24 cellular contexts compared by ENCODE assay signal in the genomic region with DNA sequence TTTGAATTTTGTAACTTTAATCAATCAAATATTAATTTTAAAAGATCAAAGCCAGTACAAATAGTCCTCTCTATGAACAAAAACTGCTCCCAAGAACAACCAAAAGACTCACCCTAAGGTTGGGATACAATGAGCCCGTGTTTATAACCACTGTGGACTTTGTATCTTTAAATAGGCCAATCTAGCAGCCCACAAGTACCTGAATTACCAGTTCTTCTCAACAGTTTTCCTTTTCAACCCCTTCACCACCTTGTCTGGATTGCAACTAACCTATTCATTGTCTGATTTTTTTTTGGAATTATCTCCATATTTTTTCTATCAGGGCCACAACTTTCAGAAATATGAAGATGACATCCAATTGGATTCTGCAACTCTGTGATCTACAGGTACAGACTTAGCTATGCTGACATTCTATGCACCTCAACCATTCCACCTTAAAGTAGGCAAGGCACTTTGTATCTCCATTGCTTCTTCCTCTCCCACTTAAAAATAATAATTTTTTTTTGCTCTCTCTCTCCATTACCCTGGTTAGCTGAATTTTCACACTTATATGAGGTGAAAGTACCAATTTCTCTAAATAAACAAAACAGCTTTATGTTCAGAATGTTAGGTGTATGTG.
"Had no signal": no experiment of that assay in that cellular context is flagged by ENCODE, and none has a peak within 500 bp of the region (broad histone marks: within the 10 kb centered on the region; RNA-seq: fewer than 3 reads in every experiment).

No MANE protein-coding gene starts in this region.

- H3K4me3 Mint-ChIP-seq: dendritic cell treated with granulocyte-macrophage colony-stimulating factor and Interleukin-4, amounts not matched to agents 40 ng/mL and 50 ng/mL, for 4 days; stimulated activated naive CD8-positive, alpha-beta T cell treated with anti-CD3 and anti-CD28 coated beads, Interleukin-15, Interleukin-2, amounts not matched to agents 100 ng/mL and 50 ng/mL, for 24 hours; type B pancreatic cell had no signal

- FAIRE-seq: astrocyte, bronchial epithelial cell, endothelial cell of umbilical vein had no signal

- ATAC-seq: gastroesophageal sphincter, heart right ventricle, lower lobe of right lung had no signal

- H3K27ac ChIP-seq: esophagus muscularis mucosa, gastroesophageal sphincter, heart right ventricle, lower lobe of right lung, prostate gland, right atrium auricular region, VCaP had no signal

- H3K36me3 Mint-ChIP-seq: type B pancreatic cell had no signal

- DNase-seq: activated CD4-positive, alpha-beta T cell treated with anti-CD3 and anti-CD28 coated beads, Interleukin-2, amount 50 U/mL, for 1 hour; activated CD4-positive, CD25-positive, alpha-beta regulatory T cell treated with anti-CD3 and anti-CD28 coated beads, Interleukin-2, amount 50 U/mL, for 72 hours; activated CD8-positive, alpha-beta memory T cell treated with anti-CD3 and anti-CD28 coated beads for 24 hours; activated CD8-positive, alpha-beta memory T cell treated with anti-CD3 and anti-CD28 coated beads, Interleukin-2, amount 50 U/mL, for 48 hours; activated effector memory CD4-positive, alpha-beta T cell treated with Interleukin-2 at 50 U/mL for 16 hours; activated naive CD4-positive, alpha-beta T cell treated with anti-CD3 and anti-CD28 coated beads, Interleukin-2, amount 50 U/mL, for 16 hours; activated T-cell treated with anti-CD3 and anti-CD28 coated beads, Interleukin-2, amount 50 U/mL, for 48 hours; cerebellar nuclear complex; effector memory CD4-positive, alpha-beta T cell; heart right ventricle; lower lobe of right lung; occipital lobe; T-helper 2 cell had no signal

- H3K4me1 ChIP-seq: lower lobe of right lung, prostate gland had no signal

- H3K9me3 Mint-ChIP-seq: dendritic cell treated with granulocyte-macrophage colony-stimulating factor and Interleukin-4, amounts not matched to agents 40 ng/mL and 50 ng/mL, for 4 days had no signal

- H3K27me3 Mint-ChIP-seq: dendritic cell treated with granulocyte-macrophage colony-stimulating factor and Interleukin-4, amounts not matched to agents 40 ng/mL and 50 ng/mL, for 4 days; type B pancreatic cell had no signal

- H3K4me3 ChIP-seq: esophagus muscularis mucosa, gastroesophageal sphincter, heart right ventricle, lower lobe of right lung, prostate gland, right atrium auricular region had no signal

- H3K9me3 ChIP-seq: esophagus muscularis mucosa, gastroesophageal sphincter, lower lobe of right lung, prostate gland had no signal

- H3K27me3 ChIP-seq: esophagus muscularis mucosa, gastroesophageal sphincter, heart right ventricle, right atrium auricular region had no signal

- H3K27ac Mint-ChIP-seq: dendritic cell treated with granulocyte-macrophage colony-stimulating factor and Interleukin-4, amounts not matched to agents 40 ng/mL and 50 ng/mL, for 4 days; stimulated activated naive CD8-positive, alpha-beta T cell treated with anti-CD3 and anti-CD28 coated beads, Interleukin-15, Interleukin-2, amounts not matched to agents 100 ng/mL and 50 ng/mL, for 24 hours; type B pancreatic cell had no signal

- H3K36me3 ChIP-seq: esophagus muscularis mucosa, gastroesophageal sphincter, heart right ventricle, lower lobe of right lung, prostate gland, right atrium auricular region had no signal
